ENCODE assay signal across 30 cellular contexts in genomic region chr3:81439088-81439487, GRCh38.
"Had no signal": no experiment of that assay in that cellular context is flagged by ENCODE, and none has a peak within 500 bp of the region (broad histone marks: within the 10 kb centered on the region; RNA-seq: fewer than 3 reads in every experiment).

No MANE protein-coding gene starts in this region.

- DNase-seq: islet precursor cell; left lung; lower lobe of right lung; mammary epithelial cell; mesenchymal stem cell; naive thymus-derived CD4-positive, alpha-beta T cell; nucleus accumbens; pancreas; posterior cingulate gyrus; retina; right cardiac atrium; stimulated activated CD4-positive, alpha-beta T cell treated with anti-CD3 and anti-CD28 coated beads, Interleukin-12 subunit alpha, Interleukin-12 subunit beta, amount 100 ng/mL, for 4 hours; stimulated activated CD4-positive, alpha-beta T cell treated with anti-CD3 and anti-CD28 coated beads, Interleukin-15, amount 100 ng/mL, for 24 hours; stimulated activated CD4-positive, alpha-beta T cell treated with anti-CD3 and anti-CD28 coated beads, Interleukin-2, amount 100 ng/mL, for 24 hours; stimulated activated CD4-positive, alpha-beta T cell treated with anti-CD3 and anti-CD28 coated beads, Interleukin-4, amount 100 ng/mL, for 1 hour; stimulated activated naive B cell treated with anti-CD40 and anti-IgM and Interleukin-4, amounts not matched to agents 10 μg/mL and 1 μg/mL and 100 μg/mL, for 72 hours; stimulated activated naive CD8-positive, alpha-beta T cell treated with anti-CD3 and anti-CD28 coated beads, Interleukin-15, Interleukin-2, amounts not matched to agents 100 U/mL and 50 U/mL, for 24 hours; stomach; testis; thyroid gland; transverse colon; upper lobe of left lung had no signal

- H3K36me3 Mint-ChIP-seq: mesothelial cell of epicardium; natural killer cell treated with Interleukin-12 subunit alpha and Interleukin-12 subunit beta and Interleukin-15 and Interleukin-18, amount 100 ng/mL, for 72 hours; stimulated activated naive B cell treated with anti-CD40 and anti-IgM and Interleukin-4, amounts not matched to agents 10 μg/mL and 1 μg/mL and 100 μg/mL, for 72 hours had no signal

- H3K27me3 Mint-ChIP-seq: naive thymus-derived CD4-positive, alpha-beta T cell; natural killer cell treated with Interleukin-12 subunit alpha and Interleukin-12 subunit beta and Interleukin-15 and Interleukin-18, amount 100 ng/mL, for 72 hours; stimulated activated naive B cell treated with anti-CD40 and anti-IgM and Interleukin-4, amounts not matched to agents 10 μg/mL and 1 μg/mL and 100 μg/mL, for 72 hours had no signal

- H3K4me2 ChIP-seq: hepatocyte had no signal

- H3K4me3 Mint-ChIP-seq: mesothelial cell of epicardium; naive thymus-derived CD4-positive, alpha-beta T cell; natural killer cell treated with Interleukin-12 subunit alpha and Interleukin-12 subunit beta and Interleukin-15 and Interleukin-18, amount 100 ng/mL, for 72 hours; neural crest cell; stimulated activated naive B cell treated with anti-CD40 and anti-IgM and Interleukin-4, amounts not matched to agents 10 μg/mL and 1 μg/mL and 100 μg/mL, for 72 hours had no signal

- H3K27ac Mint-ChIP-seq: mesothelial cell of epicardium; naive thymus-derived CD4-positive, alpha-beta T cell; natural killer cell treated with Interleukin-12 subunit alpha and Interleukin-12 subunit beta and Interleukin-15 and Interleukin-18, amount 100 ng/mL, for 72 hours; stimulated activated naive B cell treated with anti-CD40 and anti-IgM and Interleukin-4, amounts not matched to agents 10 μg/mL and 1 μg/mL and 100 μg/mL, for 72 hours had no signal

- H3K27ac ChIP-seq: hepatocyte, left lung, lower lobe of right lung, pancreas, prostate gland, skin epidermis, stomach, testis, thyroid gland, transverse colon, upper lobe of left lung, vagina had no signal

- ATAC-seq: left lung; lower lobe of right lung; naive thymus-derived CD4-positive, alpha-beta T cell; natural killer cell treated with Interleukin-12 subunit alpha and Interleukin-12 subunit beta and Interleukin-15 and Interleukin-18, amount 100 ng/mL, for 72 hours; pancreas; right cardiac atrium; sciatic nerve; stimulated activated naive B cell treated with anti-CD40 and anti-IgM and Interleukin-4, amounts not matched to agents 10 μg/mL and 1 μg/mL and 100 μg/mL, for 72 hours; stimulated activated naive CD8-positive, alpha-beta T cell treated with anti-CD3 and anti-CD28 coated beads, Interleukin-15, Interleukin-2, amounts not matched to agents 100 U/mL and 50 U/mL, for 24 hours had no signal

- H3K9me3 Mint-ChIP-seq: stimulated activated naive B cell treated with anti-CD40 and anti-IgM and Interleukin-4, amounts not matched to agents 10 μg/mL and 1 μg/mL and 100 μg/mL, for 72 hours had no signal

- H3K79me2 ChIP-seq: hepatocyte had no signal

- H3K4me3 ChIP-seq: hepatocyte, left lung, lower lobe of right lung, pancreas, prostate gland, skin epidermis, stomach, testis, thyroid gland, transverse colon, upper lobe of left lung, vagina had no signal

- H3K4me1 ChIP-seq: left lung, lower lobe of right lung, pancreas, prostate gland, stomach, testis, thyroid gland, transverse colon, vagina had no signal

- H3K36me3 ChIP-seq: left lung, lower lobe of right lung, pancreas, prostate gland, stomach, thyroid gland, transverse colon, upper lobe of left lung, vagina had no signal

- H3K27me3 ChIP-seq: hepatocyte, left lung, pancreas, stomach, testis, thyroid gland, transverse colon, upper lobe of left lung, vagina had no signal

- H3K4me1 Mint-ChIP-seq: mesothelial cell of epicardium; naive thymus-derived CD4-positive, alpha-beta T cell; neural crest cell; stimulated activated naive B cell treated with anti-CD40 and anti-IgM and Interleukin-4, amounts not matched to agents 10 μg/mL and 1 μg/mL and 100 μg/mL, for 72 hours had no signal
